In the genomic region with DNA sequence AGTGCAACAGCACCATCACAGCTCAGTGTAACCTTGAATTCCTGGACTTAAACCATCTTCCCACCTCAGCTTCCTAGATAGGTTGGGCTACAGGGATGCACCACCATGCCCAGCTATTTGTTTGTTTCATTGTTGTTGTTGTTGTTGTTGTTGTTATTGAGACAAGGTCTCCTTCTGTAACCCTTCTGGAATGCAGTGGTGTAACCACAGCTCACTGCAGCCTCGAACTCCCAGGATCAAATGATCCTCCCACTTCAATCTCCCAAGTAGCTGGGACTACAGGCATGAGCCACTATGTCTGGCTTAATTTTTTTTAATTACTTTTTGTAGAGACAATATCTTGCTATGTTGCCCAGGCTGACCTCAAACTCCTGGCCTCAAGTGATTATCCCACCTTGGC, we compare ENCODE assay signal across 1 cellular context.
TF ChIP-seq lines count a peak whose summit lies in the region.

No MANE protein-coding gene starts in this region.

TF ChIP-seq in H1, 55 proteins besides CTCF, POLR2A, EP300 and RAD21:
- TF ChIP-seq FOSL1 (IDR thresholded peaks at IDR 0.05; ENCODE audit: insufficient read depth, low read depth, low read length) (no peak), RXRA (IDR thresholded peaks at IDR 0.05; ENCODE audit: insufficient read depth, low read depth, low read length) (no peak), CEBPB (IDR thresholded peaks at IDR 0.05; ENCODE audit: low read depth, low read length) (no peak), SIX5 (IDR thresholded peaks at IDR 0.05; ENCODE audit: low read depth, low read length) (no peak), YY1 (IDR thresholded peaks at IDR 0.05; ENCODE audit: low read depth, low read length) (no peak), NRF1 (IDR thresholded peaks at IDR 0.05; ENCODE audit: low read depth, low read length) (no peak), CHD1 (IDR thresholded peaks at IDR 0.05; ENCODE audit: low read depth, low read length) (no peak), GTF2F1 (IDR thresholded peaks at IDR 0.05; ENCODE audit: borderline replicate concordance, low read depth, low read length) (no peak), POU5F1 (IDR thresholded peaks at IDR 0.05; ENCODE audit: low read depth, low read length) (no peak), CHD2 (IDR thresholded peaks at IDR 0.05; ENCODE audit: low read length) (no peak), SIN3A (conservative IDR thresholded peaks at IDR 0.05 in 1 of 2, IDR thresholded peaks at IDR 0.05 in 1 of 2; ENCODE audit: low read depth in 1 of 2, low read length in 2 of 2) (no peak), ASH2L (IDR thresholded peaks at IDR 0.05; ENCODE audit: low read length) (no peak), EZH2 (IDR thresholded peaks at IDR 0.05; ENCODE audit: low read depth, low read length, severe bottlenecking) (no peak)
